Comparison of ENCODE assay signal across 30 cellular contexts in genomic region chr17:8133941-8134340, GRCh38. TPM values are rescaled to one million over a fixed set of nuclear protein-coding genes. Genes with fewer than 3 reads are reported as not detected.
DNase-seq lines count a peak whose midpoint lies in the region; ATAC-seq and TF ChIP-seq lines count a peak whose summit lies in the region.
"Had no signal": no experiment of that assay in that cellular context is flagged by ENCODE, and none has a peak within 500 bp of the region (broad histone marks: within the 10 kb centered on the region; RNA-seq: fewer than 3 reads in every experiment).

No MANE protein-coding gene starts in this region.

- peak overlapping the region; percentile 34 for H3K4me3 Mint-ChIP-seq in neural crest cell
- H3K4me3 Mint-ChIP-seq: activated naive CD8-positive, alpha-beta T cell treated with anti-CD3 and anti-CD28 coated beads for 36 hours; activated T-cell treated with anti-CD3 and anti-CD28 coated beads, Interleukin-2, amount 50 U/mL, for 4 hours; B cell; CD8-positive, alpha-beta T cell; IgD-negative memory B cell; natural killer cell treated with Interleukin-12 subunit alpha and Interleukin-12 subunit beta and Interleukin-15 and Interleukin-18, amount 100 ng/mL, for 72 hours; stimulated activated effector memory CD8-positive, alpha-beta T cell treated with anti-CD3 and anti-CD28 coated beads, Interleukin-12 subunit alpha, Interleukin-12 subunit beta, amount 100 ng/mL, for 72 hours had no signal

- peaks cover 6% of the 10 kb centered on the region for H3K4me1 Mint-ChIP-seq in neural crest cell
- H3K4me1 Mint-ChIP-seq: B cell; IgD-negative memory B cell; stimulated activated effector memory CD8-positive, alpha-beta T cell treated with anti-CD3 and anti-CD28 coated beads, Interleukin-12 subunit alpha, Interleukin-12 subunit beta, amount 100 ng/mL, for 72 hours had no signal

- peaks cover 24% of the 10 kb centered on the region for H3K27me3 Mint-ChIP-seq in neural crest cell (ENCODE audit: low read depth)
- H3K27me3 Mint-ChIP-seq: B cell had no signal

- no peak for TF ChIP-seq CTCF in RWPE2 (IDR thresholded peaks at IDR 0.05; ENCODE audit: poor library complexity, severe bottlenecking)
- TF ChIP-seq CTCF in neural crest cell (conservative IDR thresholded peaks at IDR 0.05): no peak

- H3K27me3 ChIP-seq in RWPE2 (ENCODE audit: insufficient read depth, poor library complexity, severe bottlenecking): no peaks in the 10 kb centered on the region
- H3K27me3 ChIP-seq: ascending aorta, ovary, SJSA1, tibial nerve had no signal

- no peak overlapping the region for H3K4me3 ChIP-seq in RWPE2 (ENCODE audit: severe bottlenecking)
- H3K4me3 ChIP-seq: ascending aorta, gastroesophageal sphincter, ovary, SJSA1, tibial nerve had no signal

- no peaks in the 10 kb centered on the region for H3K36me3 Mint-ChIP-seq in neural crest cell (ENCODE audit: low read depth)
- H3K36me3 Mint-ChIP-seq: activated naive CD8-positive, alpha-beta T cell treated with anti-CD3 and anti-CD28 coated beads for 36 hours; CD8-positive, alpha-beta T cell; IgD-negative memory B cell; natural killer cell treated with Interleukin-12 subunit alpha and Interleukin-12 subunit beta and Interleukin-15 and Interleukin-18, amount 100 ng/mL, for 72 hours had no signal

- no peak overlapping the region for H3K27ac Mint-ChIP-seq in neural crest cell (ENCODE audit: unreplicated experiment)
- H3K27ac Mint-ChIP-seq: activated naive CD8-positive, alpha-beta T cell treated with anti-CD3 and anti-CD28 coated beads for 36 hours; B cell; CD8-positive, alpha-beta T cell; natural killer cell treated with Interleukin-12 subunit alpha and Interleukin-12 subunit beta and Interleukin-15 and Interleukin-18, amount 100 ng/mL, for 72 hours; stimulated activated effector memory CD8-positive, alpha-beta T cell treated with anti-CD3 and anti-CD28 coated beads, Interleukin-12 subunit alpha, Interleukin-12 subunit beta, amount 100 ng/mL, for 72 hours had no signal

- DNase-seq in HCEC 1CT: peak; percentile 59
- no peak for DNase-seq in RWPE2 (ENCODE audit: low spot score)
- no peak for DNase-seq in neural crest cell (ENCODE audit: low read depth, low spot score)
- no peak for DNase-seq in RKO (ENCODE audit: low spot score)
- DNase-seq: ACHN; activated CD4-positive, alpha-beta T cell treated with anti-CD3 and anti-CD28 coated beads for 48 hours; activated gamma-delta T cell; activated naive CD8-positive, alpha-beta T cell treated with anti-CD3 and anti-CD28 coated beads for 36 hours; activated T-cell treated with anti-CD3 and anti-CD28 coated beads, Interleukin-2, amount 50 U/mL, for 4 hours; left colon; mammary epithelial cell; NCI-H446; NCI-H774; stimulated activated CD4-positive, alpha-beta T cell treated with anti-CD3 and anti-CD28 coated beads, Interleukin-15, amount 100 ng/mL, for 24 hours; WERI-Rb-1 had no signal

- H3K9me3 ChIP-seq in RWPE2 (ENCODE audit: severe bottlenecking): no peaks in the 10 kb centered on the region
- H3K9me3 ChIP-seq: ascending aorta, gastroesophageal sphincter, ovary, SJSA1, tibial nerve had no signal

- no peaks in the 10 kb centered on the region for H3K9me3 Mint-ChIP-seq in neural crest cell
- H3K9me3 Mint-ChIP-seq: activated naive CD8-positive, alpha-beta T cell treated with anti-CD3 and anti-CD28 coated beads for 36 hours; activated T-cell treated with anti-CD3 and anti-CD28 coated beads, Interleukin-2, amount 50 U/mL, for 4 hours; CD8-positive, alpha-beta T cell; IgD-negative memory B cell; natural killer cell treated with Interleukin-12 subunit alpha and Interleukin-12 subunit beta and Interleukin-15 and Interleukin-18, amount 100 ng/mL, for 72 hours; stimulated activated effector memory CD8-positive, alpha-beta T cell treated with anti-CD3 and anti-CD28 coated beads, Interleukin-12 subunit alpha, Interleukin-12 subunit beta, amount 100 ng/mL, for 72 hours had no signal

- peaks cover 2% of the 10 kb centered on the region for H3K4me1 ChIP-seq in RWPE2 (ENCODE audit: insufficient read depth, poor library complexity, severe bottlenecking)

- ATAC-seq in RWPE2 (ENCODE audit: low read depth): 0 out of 3 replicates have a peak, but pooled peaks have one; percentile 3
- ATAC-seq in GM18511 (IDR thresholded peaks at IDR 0.05; ENCODE audit: unreplicated experiment): no peak
- ATAC-seq in HG02973 (IDR thresholded peaks at IDR 0.05; ENCODE audit: unreplicated experiment): no peak
- ATAC-seq: activated T-cell treated with anti-CD3 and anti-CD28 coated beads, Interleukin-2, amount 50 U/mL, for 4 hours; CD8-positive, alpha-beta T cell; gastroesophageal sphincter; left colon; natural killer cell treated with Interleukin-12 subunit alpha and Interleukin-12 subunit beta and Interleukin-15 and Interleukin-18, amount 100 ng/mL, for 72 hours; stimulated activated effector memory CD8-positive, alpha-beta T cell treated with anti-CD3 and anti-CD28 coated beads, Interleukin-12 subunit alpha, Interleukin-12 subunit beta, amount 100 ng/mL, for 72 hours had no signal

- H3K36me3 ChIP-seq in RWPE2 (ENCODE audit: low read depth): no peaks in the 10 kb centered on the region
- H3K36me3 ChIP-seq: ascending aorta, gastroesophageal sphincter, ovary, SJSA1, tibial nerve, WERI-Rb-1 had no signal

- peak overlapping the region; percentile 44 for H3K27ac ChIP-seq in RWPE2 (ENCODE audit: poor library complexity, severe bottlenecking)
- H3K27ac ChIP-seq: ascending aorta, gastroesophageal sphincter, ovary, SJSA1, tibial nerve, WERI-Rb-1 had no signal

RNA-seq across cellular contexts. Expression of gene HES7, which starts 10.0 kb away (rescaled TPM):
- 0.41 and 0.56 TPM in 2 replicates for total RNA-seq in neural crest cell
- total RNA-seq: ascending aorta; B cell; left colon; natural killer cell treated with Interleukin-12 subunit alpha and Interleukin-12 subunit beta and Interleukin-15 and Interleukin-18, amount 100 ng/mL, for 72 hours; SJSA1 had no signal

RNA-seq across cellular contexts. Expression of gene ALOXE3, which starts 15.6 kb away (rescaled TPM):
- 0.09 TPM in 1 of 2 replicates, not detected in the other for total RNA-seq in neural crest cell
- total RNA-seq: activated T-cell treated with anti-CD3 and anti-CD28 coated beads, Interleukin-2, amount 50 U/mL, for 4 hours; ascending aorta; B cell; fibroblast of lung; H4; left colon; mucosa of gallbladder; natural killer cell treated with Interleukin-12 subunit alpha and Interleukin-12 subunit beta and Interleukin-15 and Interleukin-18, amount 100 ng/mL, for 72 hours; ovary; SJSA1; tibial nerve had no signal

RNA-seq across cellular contexts. Expression of gene PER1, which starts 18.3 kb away (rescaled TPM):
- total RNA-seq in neural crest cell: 38.3 and 51.6 TPM in 2 replicates

RNA-seq across cellular contexts. Expression of gene VAMP2, which starts 28.8 kb away (rescaled TPM):
- total RNA-seq in neural crest cell: 47.2 and 49.7 TPM in 2 replicates

RNA-seq across cellular contexts. Expression of gene TMEM107, which starts 42.2 kb away (rescaled TPM):
- total RNA-seq in neural crest cell: 41.4 and 45.7 TPM in 2 replicates
